ENCODE assay signal across 8 cellular contexts in genomic region chr11:93783362-93783761, GRCh38.
DNase-seq lines count a peak whose midpoint lies in the region; TF ChIP-seq lines count a peak whose summit lies in the region.

No MANE protein-coding gene starts in this region.

- H3K27ac ChIP-seq in BLaER1 treated with 17β-estradiol and CSF1 and Interleukin-3, amounts not matched to agents 10 nM and 100 nM = peak overlapping the region in 9 of 11 experiments; percentile 96 to 100 (median 98); a peak in 17 of 22 replicates
- H3K27ac ChIP-seq in MM.1S (ENCODE audit: low read length) = no peak overlapping the region
- no peak overlapping the region for H3K27ac ChIP-seq in effector memory CD4-positive, alpha-beta T cell (ENCODE audit: insufficient read depth, low read length, poor library complexity, severe bottlenecking)

- H3K36me3 ChIP-seq in BLaER1 treated with 17β-estradiol and CSF1 and Interleukin-3, amounts not matched to agents 10 nM and 100 nM = peaks cover 2 to 30% (median 27%) of the 10 kb centered on the region in 11 experiments; a peak in 21 of 22 replicates
- H3K36me3 ChIP-seq in MM.1S (replicated peaks; ENCODE audit: insufficient read depth, low read length) = no peaks in the 10 kb centered on the region; the same call in 1 of the 2 replicates
- H3K36me3 ChIP-seq in effector memory CD4-positive, alpha-beta T cell (ENCODE audit: control insufficient read depth, insufficient read depth, low read length) = no peaks in the 10 kb centered on the region
- peaks cover 17% of the 10 kb centered on the region for H3K36me3 ChIP-seq in neuron (ENCODE audit: insufficient read depth, low read length)

- H3K9ac ChIP-seq in BLaER1 treated with 17β-estradiol and CSF1 and Interleukin-3, amounts not matched to agents 10 nM and 100 nM = peak overlapping the region; percentile 90 to 100 (median 99); a peak in 21 of 22 replicates
- H3K9ac ChIP-seq in MM.1S (ENCODE audit: low read length) = peak overlapping the region; percentile 100; the same call in 1 of the 2 replicates

- H3K4me2 ChIP-seq in BLaER1 treated with 17β-estradiol and CSF1 and Interleukin-3, amounts not matched to agents 10 nM and 100 nM = peak overlapping the region; percentile 65 to 97 (median 79)
- H3K4me2 ChIP-seq in MM.1S (ENCODE audit: low read depth, low read length) = peak overlapping the region; percentile 82

- TF ChIP-seq CTCF in MM.1S (IDR thresholded peaks at IDR 0.05; ENCODE audit: low read length) = no peak
- TF ChIP-seq CTCF in GM13977 (IDR thresholded peaks at IDR 0.05; ENCODE audit: extremely low read depth, insufficient read depth, missing control alignments) = no peak

- peak overlapping the region; percentile 82 to 99 (median 93) for H3K4me3 ChIP-seq in BLaER1 treated with 17β-estradiol and CSF1 and Interleukin-3, amounts not matched to agents 10 nM and 100 nM
- peak overlapping the region; percentile 100 for H3K4me3 ChIP-seq in MM.1S (ENCODE audit: low read length)
- H3K4me3 ChIP-seq in effector memory CD4-positive, alpha-beta T cell (ENCODE audit: insufficient read depth, low read depth, low read length, poor library complexity, severe bottlenecking) = peak overlapping the region; percentile 88
- H3K4me3 ChIP-seq in neuron (ENCODE audit: low read length) = peak overlapping the region; percentile 94

- peaks cover 46% of the 10 kb centered on the region for H3K79me2 ChIP-seq in MM.1S (ENCODE audit: low read length)

- H3K4me1 ChIP-seq in BLaER1 treated with 17β-estradiol and CSF1 and Interleukin-3, amounts not matched to agents 10 nM and 100 nM = peaks cover 23 to 35% (median 30%) of the 10 kb centered on the region in 10 experiments
- H3K4me1 ChIP-seq in MM.1S (ENCODE audit: low read length) = peaks cover 10% of the 10 kb centered on the region
- H3K4me1 ChIP-seq in effector memory CD4-positive, alpha-beta T cell (ENCODE audit: control insufficient read depth, insufficient read depth, low read length, poor library complexity, severe bottlenecking) = peaks cover 22% of the 10 kb centered on the region
- H3K4me1 ChIP-seq in neuron (ENCODE audit: insufficient read depth, low read length) = peaks cover 17% of the 10 kb centered on the region

- peaks cover 0 to 11% (median 0%) of the 10 kb centered on the region in 11 experiments; a peak in 3 of 22 replicates for H3K9me3 ChIP-seq in BLaER1 treated with 17β-estradiol and CSF1 and Interleukin-3, amounts not matched to agents 10 nM and 100 nM (replicated peaks in 1 of 11)
- H3K9me3 ChIP-seq in MM.1S (replicated peaks; ENCODE audit: insufficient read depth, low read length) = no peaks in the 10 kb centered on the region
- H3K9me3 ChIP-seq in effector memory CD4-positive, alpha-beta T cell (ENCODE audit: control insufficient read depth, low read length) = no peaks in the 10 kb centered on the region
- H3K9me3 ChIP-seq in neuron (ENCODE audit: low read length) = no peaks in the 10 kb centered on the region

- DNase-seq in MM.1S = no peak
- no peak for DNase-seq in effector memory CD4-positive, alpha-beta T cell
- no peak for DNase-seq in DMS153 (lab: John Stamatoyannopoulos, UW)
- no peak for DNase-seq in NCI-H2171 (lab: John Stamatoyannopoulos, UW)
- DNase-seq in GM13977 (ENCODE audit: low spot score) = no peak
- DNase-seq in DMS114 treated with DMSO at 0.1 percent for 48 hours (lab: John Stamatoyannopoulos, UW; ENCODE audit: unreplicated experiment) = no peak

- in situ Hi-C loops in GM13977 (cut with MboI; ENCODE audit: low pct_unique_long_range_greater_than_20kb, low sequenced_read_pairs, unreplicated experiment) = no loop called here

- H3K9me2 ChIP-seq in MM.1S (replicated peaks; ENCODE audit: insufficient read depth, low read length) = no peaks in the 10 kb centered on the region

- H2AFZ ChIP-seq in MM.1S (ENCODE audit: low read length) (peak overlapping the region; percentile 97), neuron (ENCODE audit: low read depth, low read length) (peak overlapping the region; percentile 35)

- H4K20me1 ChIP-seq in BLaER1 treated with 17β-estradiol and CSF1 and Interleukin-3, amounts not matched to agents 10 nM and 100 nM = peaks cover 35 to 41% (median 37%) of the 10 kb centered on the region in 11 experiments
- peaks cover 5% of the 10 kb centered on the region; the same call in 1 of the 2 replicates for H4K20me1 ChIP-seq in MM.1S (ENCODE audit: insufficient read depth, low read length)

- H3F3A ChIP-seq in MM.1S (ENCODE audit: insufficient read depth, low read length) = peaks cover 11% of the 10 kb centered on the region; the same call in 1 of the 2 replicates

- H3K27me3 ChIP-seq in BLaER1 treated with 17β-estradiol and CSF1 and Interleukin-3, amounts not matched to agents 10 nM and 100 nM = no peaks in the 10 kb centered on the region
- H3K27me3 ChIP-seq in MM.1S (replicated peaks; ENCODE audit: insufficient read depth, low read length) = no peaks in the 10 kb centered on the region
- H3K27me3 ChIP-seq in effector memory CD4-positive, alpha-beta T cell (replicated peaks; ENCODE audit: control insufficient read depth, insufficient read depth, low read length, poor library complexity, severe bottlenecking) = no peaks in the 10 kb centered on the region
- H3K27me3 ChIP-seq in neuron (ENCODE audit: insufficient read depth, low read length) = no peaks in the 10 kb centered on the region

Comparison
In these comparisons a context has a peak if more than half of its experiments do, and no peak if none do; other contexts are left out.
1. H3K27ac ChIP-seq: peak in BLaER1 treated with 17β-estradiol and CSF1 and Interleukin-3, amounts not matched to agents 10 nM and 100 nM (9 of 11); none in MM.1S (single experiment) and effector memory CD4-positive, alpha-beta T cell (single experiment).
2. Peak in every context shown above with its lines, with median percentiles within 50 percentile points of each other: H3K4me3 ChIP-seq.